Comparison of ENCODE assay signal across 26 cellular contexts in genomic region chr7:94635687-94636086, GRCh38.
"Had no signal": no experiment of that assay in that cellular context is flagged by ENCODE, and none has a peak within 500 bp of the region (broad histone marks: within the 10 kb centered on the region; RNA-seq: fewer than 3 reads in every experiment).

No MANE protein-coding gene starts in this region.

- ATAC-seq: K562, Panc1, PC-3, T-cell had no signal

- H3K4me3 Mint-ChIP-seq: IgD-negative memory B cell; T-cell; T-helper 1 cell treated with Interleukin-12 subunit alpha and Interleukin-12 subunit beta and Interleukin-4 antibody, amounts not matched to agents 30 μg/mL and 1 μg/mL, for 36 hours had no signal

- H3K27ac ChIP-seq: KMS-11, RWPE1 had no signal

- H3K9ac ChIP-seq: KMS-11, SK-N-SH had no signal

- H3K36me3 Mint-ChIP-seq: T-cell had no signal

- H3K9me3 ChIP-seq: SK-N-SH had no signal

- H3K9me3 Mint-ChIP-seq: T-cell; T-helper 1 cell treated with Interleukin-12 subunit alpha and Interleukin-12 subunit beta and Interleukin-4 antibody, amounts not matched to agents 30 μg/mL and 1 μg/mL, for 36 hours had no signal

- H3K27me3 Mint-ChIP-seq: IgD-negative memory B cell had no signal

- H3K4me3 ChIP-seq: K562 had no signal

- H3K27ac Mint-ChIP-seq: T-cell; T-helper 1 cell treated with Interleukin-12 subunit alpha and Interleukin-12 subunit beta and Interleukin-4 antibody, amounts not matched to agents 30 μg/mL and 1 μg/mL, for 36 hours had no signal

- H3K4me2 ChIP-seq: KMS-11, SK-N-SH had no signal

- FAIRE-seq: K562 had no signal

- H3K4me1 Mint-ChIP-seq: IgD-negative memory B cell, T-cell had no signal

- DNase-seq: Kasumi-1; MM.1S; NCI-H1105 treated with DMSO at 0.1 percent for 48 hours; NCI-H1417 treated with DMSO at 0.1 percent for 48 hours; NCI-H146; NCI-H1694 treated with DMSO at 0.1 percent for 48 hours; NCI-H1930; NCI-H2081; NCI-H2107; NCI-H345; NCI-H446 treated with DMSO at 0.1 percent for 48 hours; NCI-H510A treated with DMSO at 0.1 percent for 48 hours; NCI-H526; NCI-H748 treated with DMSO at 0.1 percent for 48 hours; NK-92 treated with Interleukin-12 subunit alpha and Interleukin-12 subunit beta, amount 100 ng/mL, for 24 hours; PC-3; SHP77; SK-N-SH; SW 1271; T-cell had no signal
